18 cellular contexts compared by ENCODE assay signal in genomic region chr11:115241899-115242298, GRCh38.
"Had no signal": no experiment of that assay in that cellular context is flagged by ENCODE, and none has a peak within 500 bp of the region (broad histone marks: within the 10 kb centered on the region; RNA-seq: fewer than 3 reads in every experiment).

No MANE protein-coding gene starts in this region.

- H3K4me1 ChIP-seq: colonic mucosa, testis had no signal

- ATAC-seq: activated CD4-positive, alpha-beta T cell treated with anti-CD3 and anti-CD28 coated beads for 36 hours; heart left ventricle; left colon; stimulated activated naive CD8-positive, alpha-beta T cell treated with anti-CD3 and anti-CD28 coated beads, Interleukin-15, amount 100 ng/mL, for 72 hours had no signal

- H3K9me3 ChIP-seq: adrenal gland, colonic mucosa, heart left ventricle, testis had no signal

- H3K27me3 ChIP-seq: adrenal gland, colonic mucosa, heart left ventricle, testis had no signal

- H3K27me3 Mint-ChIP-seq: activated CD4-positive, alpha-beta T cell treated with anti-CD3 and anti-CD28 coated beads for 36 hours; stimulated activated naive CD8-positive, alpha-beta T cell treated with anti-CD3 and anti-CD28 coated beads, Interleukin-15, amount 100 ng/mL, for 72 hours had no signal

- H3K36me3 ChIP-seq: adrenal gland, colonic mucosa, WERI-Rb-1 had no signal

- H3K4me3 Mint-ChIP-seq: activated CD4-positive, alpha-beta memory T cell treated with anti-CD3 and anti-CD28 coated beads, Interleukin-2, amount 10 ng/mL, durations not matched to agents 7 days and 5 days; activated CD4-positive, alpha-beta T cell treated with anti-CD3 and anti-CD28 coated beads for 36 hours; activated naive CD4-positive, alpha-beta T cell treated with anti-CD3 and anti-CD28 coated beads for 36 hours; activated T-helper 1 cell treated with anti-CD3 and anti-CD28 coated beads, Interleukin-12 subunit alpha, Interleukin-12 subunit beta, Interleukin-2, Interleukin-4 antibody, amounts not matched to agents 30 ng/mL and 10 ng/mL and 1 ng/mL, durations not matched to agents 14 hours and 24 hours and 36 hours; naive B cell; stimulated activated naive CD8-positive, alpha-beta T cell treated with anti-CD3 and anti-CD28 coated beads, Interleukin-15, amount 100 ng/mL, for 72 hours had no signal

- DNase-seq: activated CD4-positive, alpha-beta memory T cell treated with anti-CD3 and anti-CD28 coated beads, Interleukin-2, amount 10 ng/mL, durations not matched to agents 7 days and 5 days; activated CD4-positive, alpha-beta T cell treated with anti-CD3 and anti-CD28 coated beads for 36 hours; activated CD8-positive, alpha-beta memory T cell treated with anti-CD3 and anti-CD28 coated beads, Interleukin-2, amount 50 U/mL, for 4 hours; activated naive CD4-positive, alpha-beta T cell treated with anti-CD3 and anti-CD28 coated beads for 36 hours; adrenal gland; colonic mucosa; effector CD4-positive, alpha-beta T cell; foreskin melanocyte; heart left ventricle; left colon; naive B cell; posterior cingulate gyrus; stimulated activated CD4-positive, alpha-beta T cell treated with anti-CD3 and anti-CD28 coated beads, Interleukin-4, amount 100 ng/mL, for 4 hours; stimulated activated naive CD8-positive, alpha-beta T cell treated with anti-CD3 and anti-CD28 coated beads, Interleukin-15, amount 100 ng/mL, for 72 hours; testis; WERI-Rb-1 had no signal

- H3K4me3 ChIP-seq: adrenal gland, colonic mucosa, heart left ventricle, lung, testis had no signal

- H3K9me3 Mint-ChIP-seq: activated CD4-positive, alpha-beta memory T cell treated with anti-CD3 and anti-CD28 coated beads, Interleukin-2, amount 10 ng/mL, durations not matched to agents 7 days and 5 days; activated naive CD4-positive, alpha-beta T cell treated with anti-CD3 and anti-CD28 coated beads for 36 hours; activated T-helper 1 cell treated with anti-CD3 and anti-CD28 coated beads, Interleukin-12 subunit alpha, Interleukin-12 subunit beta, Interleukin-2, Interleukin-4 antibody, amounts not matched to agents 30 ng/mL and 10 ng/mL and 1 ng/mL, durations not matched to agents 14 hours and 24 hours and 36 hours; naive B cell; stimulated activated naive CD8-positive, alpha-beta T cell treated with anti-CD3 and anti-CD28 coated beads, Interleukin-15, amount 100 ng/mL, for 72 hours had no signal

- H3K4me1 Mint-ChIP-seq: activated CD4-positive, alpha-beta memory T cell treated with anti-CD3 and anti-CD28 coated beads, Interleukin-2, amount 10 ng/mL, durations not matched to agents 7 days and 5 days; activated CD4-positive, alpha-beta T cell treated with anti-CD3 and anti-CD28 coated beads for 36 hours; naive B cell; stimulated activated naive CD8-positive, alpha-beta T cell treated with anti-CD3 and anti-CD28 coated beads, Interleukin-15, amount 100 ng/mL, for 72 hours had no signal

- H3K36me3 Mint-ChIP-seq: naive B cell had no signal

- H3K27ac Mint-ChIP-seq: activated CD4-positive, alpha-beta memory T cell treated with anti-CD3 and anti-CD28 coated beads, Interleukin-2, amount 10 ng/mL, durations not matched to agents 7 days and 5 days; activated CD4-positive, alpha-beta T cell treated with anti-CD3 and anti-CD28 coated beads for 36 hours; activated naive CD4-positive, alpha-beta T cell treated with anti-CD3 and anti-CD28 coated beads for 36 hours; activated T-helper 1 cell treated with anti-CD3 and anti-CD28 coated beads, Interleukin-12 subunit alpha, Interleukin-12 subunit beta, Interleukin-2, Interleukin-4 antibody, amounts not matched to agents 30 ng/mL and 10 ng/mL and 1 ng/mL, durations not matched to agents 14 hours and 24 hours and 36 hours; naive B cell; stimulated activated naive CD8-positive, alpha-beta T cell treated with anti-CD3 and anti-CD28 coated beads, Interleukin-15, amount 100 ng/mL, for 72 hours had no signal
